In the genomic region with DNA sequence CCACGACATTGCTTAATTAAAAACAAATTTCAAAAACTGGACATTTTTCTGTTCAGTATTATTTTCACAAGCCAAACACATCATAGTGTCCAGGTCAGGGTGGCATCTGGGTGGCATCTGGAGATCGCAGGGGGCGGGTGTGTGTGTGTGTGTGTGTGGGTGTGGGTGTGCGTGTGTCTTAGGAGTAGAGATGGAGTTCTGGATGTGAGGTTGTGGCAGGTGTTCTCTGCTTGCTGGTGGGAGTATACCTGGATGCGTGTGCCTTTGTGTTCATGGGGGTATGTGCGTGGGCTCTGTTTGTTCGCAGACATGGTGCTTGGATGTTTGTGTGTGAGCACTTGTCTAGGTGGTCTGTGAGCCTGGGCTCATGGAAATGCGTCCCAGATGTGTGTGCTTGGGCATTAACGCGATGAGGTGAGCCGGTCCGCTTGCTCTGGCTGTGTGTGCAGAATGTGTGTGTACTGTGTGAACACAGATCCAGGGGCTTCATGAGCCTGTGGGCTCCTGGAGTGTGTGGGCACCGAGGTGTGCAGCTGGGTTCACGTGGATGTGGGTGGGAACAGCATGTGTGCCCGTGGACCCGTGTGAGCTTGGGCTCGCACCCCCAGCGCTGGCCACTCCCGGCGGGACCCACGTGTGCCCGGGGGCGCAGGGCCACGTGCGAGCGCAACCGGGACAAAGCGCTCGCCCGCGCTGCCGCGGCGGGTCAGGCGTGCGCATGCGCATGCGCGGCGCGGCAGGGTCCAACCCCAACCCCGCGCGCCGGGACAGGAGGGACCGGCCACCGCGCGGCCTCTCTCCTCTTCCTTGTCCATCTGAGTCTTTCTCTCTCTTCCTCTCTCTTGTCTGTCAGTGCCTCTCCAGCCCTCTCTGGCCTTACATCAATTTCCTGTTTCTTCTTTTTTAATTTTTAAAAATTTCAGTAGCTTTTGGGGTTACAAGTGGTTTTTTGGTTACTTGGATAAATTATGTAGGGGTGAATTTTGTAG, we compare ENCODE assay signal across 8 cellular contexts.
DNase-seq lines count a peak whose midpoint lies in the region; ATAC-seq and TF ChIP-seq lines count a peak whose summit lies in the region.

No MANE protein-coding gene starts in this region.

- intact Hi-C loops in esophagus muscularis mucosa (cut with DNase I): loop anchor here (5.0 kb wide), 1 partner anchor 126 kb away; no protein-coding TSS in a partner anchor
- intact Hi-C loops in upper lobe of right lung (cut with DNase I): no loop called here

- CTCF ChIA-PET in activated CD8-positive, alpha-beta T cell treated with anti-CD3 and anti-CD28 coated beads, Interleukin-2, amount 10 ng/mL, durations not matched to agents 7 days and 5 days (lab: Charles Lee): no interaction called here

- H3K9me3 Mint-ChIP-seq in activated CD8-positive, alpha-beta T cell treated with anti-CD3 and anti-CD28 coated beads, Interleukin-2, amount 10 ng/mL, durations not matched to agents 7 days and 5 days (ENCODE audit: insufficient read depth): no peaks in the 10 kb centered on the region
- H3K9me3 Mint-ChIP-seq in neural crest cell: no peaks in the 10 kb centered on the region

- POLR2A ChIA-PET in activated CD8-positive, alpha-beta T cell treated with anti-CD3 and anti-CD28 coated beads, Interleukin-2, amount 10 ng/mL, durations not matched to agents 7 days and 5 days (lab: Charles Lee): no interaction called here

- H3K36me3 Mint-ChIP-seq in activated CD8-positive, alpha-beta T cell treated with anti-CD3 and anti-CD28 coated beads, Interleukin-2, amount 10 ng/mL, durations not matched to agents 7 days and 5 days (ENCODE audit: low read depth): no peaks in the 10 kb centered on the region
- H3K36me3 Mint-ChIP-seq in neural crest cell (ENCODE audit: low read depth): peaks cover 5% of the 10 kb centered on the region

- H3K27me3 Mint-ChIP-seq in activated CD8-positive, alpha-beta T cell treated with anti-CD3 and anti-CD28 coated beads, Interleukin-2, amount 10 ng/mL, durations not matched to agents 7 days and 5 days (ENCODE audit: low read depth): peaks cover 25% of the 10 kb centered on the region
- H3K27me3 Mint-ChIP-seq in neural crest cell (ENCODE audit: low read depth): peaks cover 12% of the 10 kb centered on the region

- H3K27ac ChIP-seq in esophagus muscularis mucosa (replicated peaks in 1 of 4): no peak overlapping the region
- H3K27ac ChIP-seq in upper lobe of right lung: no peak overlapping the region

- no peak for TF ChIP-seq CTCF in GM13977 (IDR thresholded peaks at IDR 0.05; ENCODE audit: extremely low read depth, insufficient read depth, missing control alignments)
- TF ChIP-seq CTCF in esophagus muscularis mucosa (IDR thresholded peaks at IDR 0.05): no peak
- no peak for TF ChIP-seq CTCF in neural crest cell (conservative IDR thresholded peaks at IDR 0.05)
- no peak for TF ChIP-seq CTCF in upper lobe of right lung (IDR thresholded peaks at IDR 0.05)

- 30% methylated on average over 21 of the region's 49 CpGs for WGBS in esophagus muscularis mucosa

- DNase-seq in AML-193 (lab: John Stamatoyannopoulos, UW) (peak; percentile 20 to 31), GM13977 (ENCODE audit: low spot score) (peak; percentile 87), NCI-H146 treated with DMSO at 0.1 percent for 48 hours (lab: John Stamatoyannopoulos, UW; ENCODE audit: unreplicated experiment) (peak; percentile 48), esophagus muscularis mucosa (ENCODE audit: extremely low spot score) (no peak), neural crest cell (ENCODE audit: low read depth, low spot score) (peak; percentile 46), upper lobe of right lung (peak; percentile 73)
- peak; percentile 39 for DNase-seq in activated CD8-positive, alpha-beta T cell treated with anti-CD3 and anti-CD28 coated beads, Interleukin-2, amount 10 ng/mL, durations not matched to agents 7 days and 5 days

- H3K27ac Mint-ChIP-seq in activated CD8-positive, alpha-beta T cell treated with anti-CD3 and anti-CD28 coated beads, Interleukin-2, amount 10 ng/mL, durations not matched to agents 7 days and 5 days: no peak overlapping the region
- peak overlapping the region; percentile 91 for H3K27ac Mint-ChIP-seq in neural crest cell (ENCODE audit: unreplicated experiment)

- no peak for TF ChIP-seq POLR2A in esophagus muscularis mucosa (IDR thresholded peaks at IDR 0.05; ENCODE audit: low read depth)

- H3K9me3 ChIP-seq in esophagus muscularis mucosa: no peaks in the 10 kb centered on the region
- H3K9me3 ChIP-seq in upper lobe of right lung: no peaks in the 10 kb centered on the region

- in situ Hi-C loops in GM13977 (cut with MboI; ENCODE audit: low pct_unique_long_range_greater_than_20kb, low sequenced_read_pairs, unreplicated experiment): loop anchor here (10.0 kb wide), 1 partner anchor 118 kb away; a partner anchor contains a TSS

- ATAC-seq in activated CD8-positive, alpha-beta T cell treated with anti-CD3 and anti-CD28 coated beads, Interleukin-2, amount 10 ng/mL, durations not matched to agents 7 days and 5 days: peak; percentile 76
- peak; percentile 74 for ATAC-seq in upper lobe of right lung
- no peak for ATAC-seq in HG03432 (IDR thresholded peaks at IDR 0.05; ENCODE audit: unreplicated experiment)

- H3K4me1 ChIP-seq in esophagus muscularis mucosa (peaks cover 3 to 35% (median 33%) of the 10 kb centered on the region in 4 donors), upper lobe of right lung (peaks cover 9% of the 10 kb centered on the region)

- no peak for TF ChIP-seq EP300 in esophagus muscularis mucosa (IDR thresholded peaks at IDR 0.05)

- peaks cover 15% of the 10 kb centered on the region for H3K4me1 Mint-ChIP-seq in activated CD8-positive, alpha-beta T cell treated with anti-CD3 and anti-CD28 coated beads, Interleukin-2, amount 10 ng/mL, durations not matched to agents 7 days and 5 days (ENCODE audit: low read depth)
- H3K4me1 Mint-ChIP-seq in neural crest cell: peaks cover 50% of the 10 kb centered on the region

- H3K36me3 ChIP-seq in esophagus muscularis mucosa (peaks cover 0 to 31% (median 27%) of the 10 kb centered on the region in 4 donors), upper lobe of right lung (peaks cover 11% of the 10 kb centered on the region)

- peak overlapping the region; percentile 26 for H3K4me3 Mint-ChIP-seq in activated CD8-positive, alpha-beta T cell treated with anti-CD3 and anti-CD28 coated beads, Interleukin-2, amount 10 ng/mL, durations not matched to agents 7 days and 5 days
- peak overlapping the region; percentile 34 for H3K4me3 Mint-ChIP-seq in neural crest cell

- H3K4me3 ChIP-seq in esophagus muscularis mucosa: peak overlapping the region; percentile 37 to 52 (median 46)
- H3K4me3 ChIP-seq in upper lobe of right lung: peak overlapping the region; percentile 39

- H3K27me3 ChIP-seq in esophagus muscularis mucosa (peaks cover 0 to 35% (median 3%) of the 10 kb centered on the region in 4 donors), upper lobe of right lung (peaks cover 21% of the 10 kb centered on the region)
